ENCODE assay signal across 9 cellular contexts in the genomic region with DNA sequence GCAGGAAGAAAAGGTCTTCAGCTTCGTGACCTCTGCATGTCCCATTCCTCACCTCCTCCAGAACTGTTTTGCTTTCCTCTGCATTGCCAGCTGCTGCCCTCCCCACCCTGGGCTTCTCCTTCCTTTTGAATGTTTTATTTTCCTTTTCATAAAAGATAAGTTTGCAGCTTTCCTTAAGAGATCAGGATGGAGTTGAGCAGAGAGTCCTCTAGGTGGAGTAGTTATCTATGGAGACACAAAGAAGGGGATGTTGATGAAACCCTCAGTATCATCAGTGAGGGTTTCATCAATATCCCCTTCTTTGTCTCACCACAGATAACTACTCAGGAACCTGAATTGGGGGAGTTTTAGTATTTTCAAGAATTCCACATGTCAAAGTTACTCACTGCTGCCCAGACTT. TPM values are rescaled to one million over a fixed set of nuclear protein-coding genes. Genes with fewer than 3 reads are reported as not detected.
DNase-seq lines count a peak whose midpoint lies in the region; ATAC-seq and TF ChIP-seq lines count a peak whose summit lies in the region.
"Had no signal": no experiment of that assay in that cellular context is flagged by ENCODE, and none has a peak within 500 bp of the region (broad histone marks: within the 10 kb centered on the region; RNA-seq: fewer than 3 reads in every experiment).

No MANE protein-coding gene starts in this region.

- no peak overlapping the region for H3K27ac ChIP-seq in brain microvascular endothelial cell
- H3K27ac ChIP-seq in naive thymus-derived CD4-positive, alpha-beta T cell (ENCODE audit: low read depth, low read length), result no peak overlapping the region

- CTCF ChIA-PET in GM10248 (lab: Yijun Ruan, JAX), result interaction anchor here (0.8 to 1.6 kb wide), 6 partner anchors 10 to 309 kb away, joined by 3 to 10 read pairs (median 4); a partner anchor contains a TSS
- CTCF ChIA-PET in naive thymus-derived CD4-positive, alpha-beta T cell (lab: Charles Lee), result interaction anchor here (0.5 to 2.2 kb wide), 5 partner anchors 10 to 982 kb away, joined by 3 to 5 read pairs (median 3); no protein-coding TSS in a partner anchor

- H3K27me3 ChIP-seq in brain microvascular endothelial cell (replicated peaks), result no peaks in the 10 kb centered on the region
- H3K27me3 ChIP-seq in naive thymus-derived CD4-positive, alpha-beta T cell (ENCODE audit: control insufficient read depth in 2 of 2, insufficient read depth in 2 of 2, low read length in 2 of 2), result no peaks in the 10 kb centered on the region

- H3K4me1 Mint-ChIP-seq in naive thymus-derived CD4-positive, alpha-beta T cell, result no peaks in the 10 kb centered on the region
- H3K4me1 Mint-ChIP-seq in T-helper 17 cell, result peaks cover 2% of the 10 kb centered on the region

- DNase-seq in GM10248 (ENCODE audit: extremely low spot score) (peak; percentile 24), LHCN-M2 (ENCODE audit: low read depth) (peak; percentile 32), brain microvascular endothelial cell (peak; percentile 21), T-helper 17 cell (no peak), NCI-H446 (lab: John Stamatoyannopoulos, UW) (no peak)
- DNase-seq in naive thymus-derived CD4-positive, alpha-beta T cell, result peak in 4 of 9 donors; percentile 5 to 26 (median 12)
- DNase-seq in stimulated activated CD4-positive, alpha-beta T cell treated with anti-CD3 and anti-CD28 coated beads, Interleukin-2, amount 100 ng/mL, for 24 hours, result no peak
- DNase-seq: activated T-cell treated with anti-CD3 and anti-CD28 coated beads, Interleukin-2, amount 50 U/mL, for 4 hours had no signal

- POLR2A ChIA-PET in GM10248 (lab: Yijun Ruan, JAX), result no interaction called here
- POLR2A ChIA-PET in naive thymus-derived CD4-positive, alpha-beta T cell (lab: Charles Lee), result no interaction called here

- no peak overlapping the region for H3K27ac Mint-ChIP-seq in naive thymus-derived CD4-positive, alpha-beta T cell
- no peak overlapping the region for H3K27ac Mint-ChIP-seq in T-helper 17 cell

- H3K36me3 ChIP-seq in brain microvascular endothelial cell (replicated peaks), result no peaks in the 10 kb centered on the region
- H3K36me3 ChIP-seq in naive thymus-derived CD4-positive, alpha-beta T cell (ENCODE audit: control insufficient read depth in 2 of 3, insufficient read depth in 3 of 3, low read length in 3 of 3), result no peaks in the 10 kb centered on the region

- H3K4me3 ChIP-seq in brain microvascular endothelial cell (ENCODE audit: low read depth, low read length), result no peak overlapping the region
- H3K4me3 ChIP-seq in naive thymus-derived CD4-positive, alpha-beta T cell (ENCODE audit: low read length), result no peak overlapping the region

- peaks cover 0 to 1% (median 0%) of the 10 kb centered on the region in 11 donors for H3K9me3 Mint-ChIP-seq in naive thymus-derived CD4-positive, alpha-beta T cell
- H3K9me3 Mint-ChIP-seq: activated T-cell treated with anti-CD3 and anti-CD28 coated beads, Interleukin-2, amount 50 U/mL, for 4 hours had no signal

- H3K4me3 Mint-ChIP-seq in naive thymus-derived CD4-positive, alpha-beta T cell, result no peak overlapping the region
- no peak overlapping the region for H3K4me3 Mint-ChIP-seq in T-helper 17 cell
- H3K4me3 Mint-ChIP-seq: activated T-cell treated with anti-CD3 and anti-CD28 coated beads, Interleukin-2, amount 50 U/mL, for 4 hours had no signal

- in situ Hi-C loops in brain microvascular endothelial cell (cut with HindIII; ENCODE audit: low pct_ligation_motif_present, low sequenced_read_pairs), result no loop called here

- intact Hi-C loops in naive thymus-derived CD4-positive, alpha-beta T cell (cut with micrococcal nuclease), result loop anchor here in 1 of 2 donors (1.0 kb wide), 3 partner anchors 50 to 270 kb away; no protein-coding TSS in a partner anchor

- no peaks in the 10 kb centered on the region for H3K4me1 ChIP-seq in naive thymus-derived CD4-positive, alpha-beta T cell (ENCODE audit: control insufficient read depth in 2 of 2, insufficient read depth in 2 of 2, low read length in 2 of 2)

- peaks cover 11 to 38% (median 21%) of the 10 kb centered on the region in 5 donors for H3K27me3 Mint-ChIP-seq in naive thymus-derived CD4-positive, alpha-beta T cell
- H3K27me3 Mint-ChIP-seq in T-helper 17 cell, result peaks cover 28% of the 10 kb centered on the region

- peak; percentile 49 for TF ChIP-seq CTCF in GM10248 (IDR thresholded peaks at IDR 0.05; ENCODE audit: control extremely low read depth, extremely low read depth, low read depth, missing control alignments)
- peak; percentile 61 for TF ChIP-seq CTCF in brain microvascular endothelial cell (IDR thresholded peaks at IDR 0.05; ENCODE audit: low read depth, low read length, missing control alignments)

- H3K9me3 ChIP-seq in naive thymus-derived CD4-positive, alpha-beta T cell (ENCODE audit: control insufficient read depth in 2 of 3, low read length in 3 of 3), result no peaks in the 10 kb centered on the region
- H3K9me3 ChIP-seq in T-helper 17 cell (ENCODE audit: control insufficient read depth, low read length, poor library complexity, severe bottlenecking), result no peaks in the 10 kb centered on the region

- ATAC-seq in naive thymus-derived CD4-positive, alpha-beta T cell, result peak; percentile 60
- ATAC-seq in T-helper 17 cell (no peak), GM21390 (IDR thresholded peaks at IDR 0.05; ENCODE audit: unreplicated experiment) (no peak)

- no peaks in the 10 kb centered on the region for H3K36me3 Mint-ChIP-seq in naive thymus-derived CD4-positive, alpha-beta T cell
- no peaks in the 10 kb centered on the region for H3K36me3 Mint-ChIP-seq in T-helper 17 cell (ENCODE audit: low read depth)

RNA-seq across cellular contexts. Expression of a gene that starts 19.0 kb away (rescaled TPM):
- total RNA-seq in LHCN-M2 (2014; rRNA removed), result 51.9 and 52.8 TPM in 2 replicates
- 13.7 TPM for polyA plus RNA-seq in LHCN-M2 (2012)
- 100 to 1,000 TPM in 2 of 5 experiments, 10 to 100 TPM in 3; 43.4 to 121 (median 66.9) TPM for total RNA-seq in naive thymus-derived CD4-positive, alpha-beta T cell
- polyA plus RNA-seq in naive thymus-derived CD4-positive, alpha-beta T cell, result 10 to 100 TPM; 36.0 to 41.9 TPM
- total RNA-seq in T-helper 17 cell, result 100 to 1,000 TPM in 1 of 2 donors, 10 to 100 TPM in 1; 91.7 to 105 TPM

Comparison
In these comparisons a context has a peak if more than half of its experiments do, and no peak if none do; other contexts are left out.
1. DNase-seq: peak in GM10248 (single experiment), LHCN-M2 (single experiment) and brain microvascular endothelial cell (single experiment); none in stimulated activated CD4-positive, alpha-beta T cell treated with anti-CD3 and anti-CD28 coated beads, Interleukin-2, amount 100 ng/mL, for 24 hours (0 of 2), T-helper 17 cell (0 of 3) and NCI-H446 (0 of 2).